ENCODE assay signal across 7 cellular contexts in the genomic region with DNA sequence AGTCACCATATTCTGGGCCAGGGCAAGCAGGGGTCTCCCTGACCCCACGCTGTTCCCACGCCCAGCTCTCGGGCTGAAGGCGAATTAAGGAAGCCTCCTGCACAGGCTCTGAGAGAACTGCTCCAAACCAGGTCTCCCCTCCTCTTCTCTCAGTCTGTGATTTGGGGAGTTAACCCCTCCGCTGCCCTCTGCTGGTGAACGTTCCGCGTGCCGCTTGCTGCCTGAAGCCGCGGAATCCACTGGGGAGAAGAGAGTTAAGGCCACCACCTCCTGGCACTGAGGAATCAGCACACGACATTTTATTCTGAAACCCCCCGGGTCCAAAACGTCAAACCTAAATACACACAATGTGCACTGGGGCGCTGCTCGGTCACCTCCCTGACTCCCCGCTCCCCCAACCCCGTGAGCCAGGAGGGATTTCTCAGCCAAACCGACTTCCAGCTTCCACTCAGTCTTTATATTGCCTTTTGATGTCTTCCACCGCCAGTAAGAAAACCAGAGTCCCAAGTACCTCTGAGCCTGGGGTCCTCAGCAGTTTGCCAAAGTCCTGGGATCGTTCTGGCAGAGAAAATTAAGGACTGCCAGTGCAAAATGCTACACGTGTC. TPM values are rescaled to one million over a fixed set of nuclear protein-coding genes. Genes with fewer than 3 reads are reported as not detected.
DNase-seq lines count a peak whose midpoint lies in the region; ATAC-seq and TF ChIP-seq lines count a peak whose summit lies in the region.

No MANE protein-coding gene starts in this region.

- TF ChIP-seq CTCF in GM12865 (IDR thresholded peaks at IDR 0.05; ENCODE audit: insufficient read depth, low read depth, low read length, missing control alignments), result peak; percentile 69
- peak; percentile 87 for TF ChIP-seq CTCF in astrocyte of the cerebellum (IDR thresholded peaks at IDR 0.05; ENCODE audit: low read depth, low read length, missing control alignments)

- in situ Hi-C loops in astrocyte of the cerebellum (cut with HindIII; ENCODE audit: low sequenced_read_pairs), result no loop called here

- no peaks in the 10 kb centered on the region for H3K9me3 ChIP-seq in MG63

- no peaks in the 10 kb centered on the region for H3K36me3 ChIP-seq in MG63

- peaks cover 10% of the 10 kb centered on the region for H3K27me3 ChIP-seq in MG63

- peak; percentile 65 for DNase-seq in GM12865 (ENCODE audit: low read depth)
- DNase-seq in MG63, result peak; percentile 55
- peak; percentile 34 for DNase-seq in astrocyte of the cerebellum (ENCODE audit: low read depth)
- peak; percentile 80 for DNase-seq in iPS-NIHi11 (ENCODE audit: low spot score)
- DNase-seq in stimulated activated naive CD8-positive, alpha-beta T cell treated with anti-CD3 and anti-CD28 coated beads, Interleukin-15, Interleukin-2, amounts not matched to agents 100 U/mL and 50 U/mL, for 24 hours, result peak; percentile 56

- no peak for ATAC-seq in stimulated activated naive CD8-positive, alpha-beta T cell treated with anti-CD3 and anti-CD28 coated beads, Interleukin-15, Interleukin-2, amounts not matched to agents 100 U/mL and 50 U/mL, for 24 hours
- ATAC-seq in HG03378 (IDR thresholded peaks at IDR 0.05; ENCODE audit: unreplicated experiment) (no peak), GM19351 (IDR thresholded peaks at IDR 0.05; ENCODE audit: unreplicated experiment) (no peak)

- H3K4me3 ChIP-seq in GM12865 (ENCODE audit: low read depth, low read length), result no peak overlapping the region
- H3K4me3 ChIP-seq in MG63, result no peak overlapping the region
- no peak overlapping the region for H3K4me3 ChIP-seq in astrocyte of the cerebellum (ENCODE audit: low read depth, low read length)

RNA-seq across cellular contexts. Expression of a gene that starts 54.4 kb away (rescaled TPM):
- total RNA-seq in MG63 (2014; rRNA removed; shearing (Covaris generic); ENCODE audit: low replicate concordance), result not detected in 2 replicates
